Comparison of ENCODE assay signal across 10 cellular contexts in genomic region chr16:72013389-72013788, GRCh38. TPM values are rescaled to one million over a fixed set of nuclear protein-coding genes. Genes with fewer than 3 reads are reported as not detected.
DNase-seq lines count a peak whose midpoint lies in the region; ATAC-seq and TF ChIP-seq lines count a peak whose summit lies in the region.
"Had no signal": no experiment of that assay in that cellular context is flagged by ENCODE, and none has a peak within 500 bp of the region (broad histone marks: within the 10 kb centered on the region; RNA-seq: fewer than 3 reads in every experiment).

No MANE protein-coding gene starts in this region.

- H3K4me3 Mint-ChIP-seq in endothelial cell (ENCODE audit: unreplicated experiment), result no peak overlapping the region

- no peak overlapping the region for H3K4me2 ChIP-seq in PC-9

- no peak for TF ChIP-seq CTCF in PC-9 (conservative IDR thresholded peaks at IDR 0.05)
- TF ChIP-seq CTCF in omental fat pad (IDR thresholded peaks at IDR 0.05), result no peak
- TF ChIP-seq CTCF in endothelial cell (IDR thresholded peaks at IDR 0.05; ENCODE audit: unreplicated experiment), result no peak

- peaks cover 6% of the 10 kb centered on the region; the same call in 1 of the 2 replicates for H3F3A ChIP-seq in PC-9 (ENCODE audit: insufficient read depth, low read depth)

- intact Hi-C loops in PC-9 (cut with micrococcal nuclease; ENCODE audit: unreplicated experiment), result no loop called here

- DNase-seq in EH (ENCODE audit: low read depth) (peak; percentile 3), PC-9 (peak; percentile 9 to 68), epithelial cell of prostate (ENCODE audit: low read depth, low spot score) (peak; percentile 39), omental fat pad (ENCODE audit: low spot score) (peak; percentile 78), endothelial cell (ENCODE audit: low spot score) (no peak), T1000 (lab: John Stamatoyannopoulos, UW) (no peak)
- DNase-seq in activated CD4-positive, CD25-positive, alpha-beta regulatory T cell treated with anti-CD3 and anti-CD28 coated beads, Interleukin-2, amount 50 U/mL, for 72 hours, result no peak
- DNase-seq: PC-3 had no signal

- H2AFZ ChIP-seq in PC-9, result no peak overlapping the region

- CTCF ChIA-PET in PC-9 (lab: Charles Lee), result no interaction called here

- ATAC-seq in omental fat pad (ENCODE audit: low FRiP score) (peak; percentile 27), HG03378 (IDR thresholded peaks at IDR 0.05; ENCODE audit: unreplicated experiment) (no peak)
- ATAC-seq: PC-3 had no signal

- peaks cover 7% of the 10 kb centered on the region; the same call in 1 of the 2 replicates for H3K4me1 ChIP-seq in PC-9 (replicated peaks; ENCODE audit: insufficient read depth)

- H3K9me3 Mint-ChIP-seq in endothelial cell (ENCODE audit: unreplicated experiment), result no peaks in the 10 kb centered on the region

- peaks cover 9% of the 10 kb centered on the region for H3K4me1 Mint-ChIP-seq in endothelial cell (ENCODE audit: unreplicated experiment)

- H3K27me3 ChIP-seq in PC-9 (ENCODE audit: insufficient read depth, low read depth), result no peaks in the 10 kb centered on the region

- BruUV-seq in PC-9 (replicated peaks; lab: Mats Ljungman, UMichigan), result no TSS peak

- no peak overlapping the region for H3K27ac Mint-ChIP-seq in endothelial cell (ENCODE audit: unreplicated experiment)

- no peaks in the 10 kb centered on the region for H3K36me3 ChIP-seq in PC-9 (ENCODE audit: low read depth)

- H3K4me3 ChIP-seq in PC-9, result no peak overlapping the region

- H3K79me2 ChIP-seq in PC-9 (ENCODE audit: low read depth), result peaks cover 5% of the 10 kb centered on the region; the same call in 1 of the 2 replicates

- peaks cover 3% of the 10 kb centered on the region for H3K36me3 Mint-ChIP-seq in endothelial cell (ENCODE audit: low read depth, unreplicated experiment)

- H3K9me2 ChIP-seq in PC-9 (ENCODE audit: insufficient read depth), result no peaks in the 10 kb centered on the region

- POLR2A ChIA-PET in PC-9 (lab: Charles Lee; ENCODE audit: unreplicated experiment), result no interaction called here

- no peaks in the 10 kb centered on the region for H3K9me3 ChIP-seq in PC-9 (ENCODE audit: insufficient read depth, low read depth)

- peaks cover 10% of the 10 kb centered on the region for H3K27me3 Mint-ChIP-seq in endothelial cell (ENCODE audit: unreplicated experiment)

- H4K20me1 ChIP-seq in PC-9 (ENCODE audit: insufficient read depth), result no peaks in the 10 kb centered on the region

- H3K27ac ChIP-seq in PC-9 (0 out of 2 replicates have a peak overlapping the region, but pooled peaks have one; percentile 20), epithelial cell of prostate (no peak overlapping the region)

RNA-seq across cellular contexts. Expression of gene DHODH, which starts 4.8 kb away (rescaled TPM):
- total RNA-seq in PC-9 (2021) (10.6 and 12.1 TPM in 2 replicates), omental fat pad (10 to 100 TPM in 3 of 4 donors, 1 to 10 TPM in 1; 6.8 to 15.1 (median 11.9) TPM), endothelial cell (ENCODE audit: unreplicated experiment) (4.7 TPM)

RNA-seq across cellular contexts. Expression of gene PKD1L3, which starts 13.2 kb away (rescaled TPM):
- total RNA-seq in PC-9 (2021) (not detected in 2 replicates), omental fat pad (1 to 10 TPM in 1 of 4 donors, under 1 TPM in 3; 0.60 to 1.7 (median 0.77) TPM), endothelial cell (ENCODE audit: unreplicated experiment) (not detected)
- total RNA-seq: endothelial cell of umbilical vein, PC-3 had no signal

RNA-seq across cellular contexts. Expression of gene HP, which starts 40.9 kb away (rescaled TPM):
- not detected in 2 replicates for total RNA-seq in PC-9 (2021)
- 1,000 to 10,000 TPM in 2 of 4 donors, 100 to 1,000 TPM in 1, 10 to 100 TPM in 1; 48.9 to 4,795 (median 1,381) TPM for total RNA-seq in omental fat pad
- total RNA-seq in endothelial cell (ENCODE audit: unreplicated experiment), result not detected
- total RNA-seq: endothelial cell of umbilical vein, PC-3 had no signal

RNA-seq across cellular contexts. Expression of gene HPR, which starts 49.6 kb away (rescaled TPM):
- total RNA-seq in PC-9 (2021) (not detected in 2 replicates), omental fat pad (10 to 100 TPM in 1 of 4 donors, 1 to 10 TPM in 3; 3.0 to 11.2 (median 3.4) TPM), endothelial cell (ENCODE audit: unreplicated experiment) (0.97 TPM)
- total RNA-seq: endothelial cell of umbilical vein, PC-3 had no signal

Comparison
In these comparisons a context has a peak if more than half of its experiments do, and no peak if none do; other contexts are left out.
1. DNase-seq: peak in EH (single experiment), PC-9 (2 of 2), epithelial cell of prostate (single experiment) and omental fat pad (single experiment); none in endothelial cell (single experiment), activated CD4-positive, CD25-positive, alpha-beta regulatory T cell treated with anti-CD3 and anti-CD28 coated beads, Interleukin-2, amount 50 U/mL, for 72 hours (single experiment) and T1000 (single experiment).
2. RNA of gene HP, which starts 40.9 kb away (total RNA-seq): 48.9 to 4,795 TPM in omental fat pad; not detected in endothelial cell (single experiment) and not detected in PC-9; every median in the first group is over 10 times any median in the second.